36 cellular contexts compared by ENCODE assay signal in genomic region chr14:62632771-62633170, GRCh38.
DNase-seq lines count a peak whose midpoint lies in the region; ATAC-seq, FAIRE-seq and TF ChIP-seq lines count a peak whose summit lies in the region.
"Had no signal": no experiment of that assay in that cellular context is flagged by ENCODE, and none has a peak within 500 bp of the region (broad histone marks: within the 10 kb centered on the region; RNA-seq: fewer than 3 reads in every experiment).

No MANE protein-coding gene starts in this region.

- no peaks in the 10 kb centered on the region for H3K4me1 Mint-ChIP-seq in activated CD4-positive, alpha-beta memory T cell treated with anti-CD3 and anti-CD28 coated beads for 36 hours (ENCODE audit: low read depth)
- H3K4me1 Mint-ChIP-seq: B cell; CD14-positive monocyte; CD4-positive, alpha-beta memory T cell; CD4-positive, CD25-positive, alpha-beta regulatory T cell; CD8-positive, alpha-beta memory T cell had no signal

- TF ChIP-seq EP300 in HepG2 (IDR thresholded peaks at IDR 0.05; ENCODE audit: low read depth in 2 of 2, low read length in 2 of 2) (no peak), HepG2 (CRISPR knock-in tag; IDR thresholded peaks at IDR 0.05; ENCODE audit: borderline replicate concordance) (no peak), esophagus muscularis mucosa (IDR thresholded peaks at IDR 0.05) (no peak)

- no peaks in the 10 kb centered on the region for H3K36me3 ChIP-seq in HepG2 (replicated peaks in 1 of 2; ENCODE audit: control insufficient read depth in 1 of 2, insufficient read depth in 2 of 2, low read length in 2 of 2)
- H3K36me3 ChIP-seq in right lobe of liver, result no peaks in the 10 kb centered on the region
- no peaks in the 10 kb centered on the region for H3K36me3 ChIP-seq in esophagus muscularis mucosa
- H3K36me3 ChIP-seq: BE2C; BLaER1; BLaER1 treated with 17β-estradiol and CSF1 and Interleukin-3, amounts not matched to agents 10 nM and 100 nM had no signal

- TF ChIP-seq CTCF in HepG2 (CRISPR knock-in tag; IDR thresholded peaks at IDR 0.05), result no peak
- no peak for TF ChIP-seq CTCF in right lobe of liver (IDR thresholded peaks at IDR 0.05)
- no peak for TF ChIP-seq CTCF in esophagus muscularis mucosa (IDR thresholded peaks at IDR 0.05)

- no peak overlapping the region for H3K4me3 Mint-ChIP-seq in activated CD4-positive, alpha-beta memory T cell treated with anti-CD3 and anti-CD28 coated beads for 36 hours
- H3K4me3 Mint-ChIP-seq: B cell; CD14-positive monocyte; CD4-positive, alpha-beta T cell; CD4-positive, CD25-positive, alpha-beta regulatory T cell; CD8-positive, alpha-beta memory T cell; CD8-positive, alpha-beta T cell had no signal

- no peak overlapping the region for H3K4me3 ChIP-seq in HepG2 (replicated peaks in 1 of 3; ENCODE audit: insufficient read depth in 1 of 3, low read depth in 2 of 3, low read length in 3 of 3)
- H3K4me3 ChIP-seq in right lobe of liver, result no peak overlapping the region
- H3K4me3 ChIP-seq in esophagus muscularis mucosa, result no peak overlapping the region
- H3K4me3 ChIP-seq: A549; BLaER1; BLaER1 treated with 17β-estradiol and CSF1 and Interleukin-3, amounts not matched to agents 10 nM and 100 nM had no signal

- H3K27ac ChIP-seq in HepG2 (ENCODE audit: extremely low read length, insufficient read depth, low read length) (no peak overlapping the region), right lobe of liver (no peak overlapping the region), esophagus muscularis mucosa (replicated peaks in 1 of 4) (no peak overlapping the region)
- H3K27ac ChIP-seq: 22Rv1; A549; BLaER1; BLaER1 treated with 17β-estradiol and CSF1 and Interleukin-3, amounts not matched to agents 10 nM and 100 nM; C4-2B had no signal

- no peaks in the 10 kb centered on the region for H3K79me2 ChIP-seq in HepG2 (ENCODE audit: insufficient read depth, low read length)

- H3K4me1 ChIP-seq in HepG2 (ENCODE audit: insufficient read depth, low read length) (no peaks in the 10 kb centered on the region), right lobe of liver (no peaks in the 10 kb centered on the region), esophagus muscularis mucosa (no peaks in the 10 kb centered on the region)
- H3K4me1 ChIP-seq: A549; BLaER1; BLaER1 treated with 17β-estradiol and CSF1 and Interleukin-3, amounts not matched to agents 10 nM and 100 nM; Caco-2 had no signal

- no peaks in the 10 kb centered on the region; the same call in 1 of the 2 replicates for H3K9me3 ChIP-seq in HepG2 (ENCODE audit: low read length)
- H3K9me3 ChIP-seq in right lobe of liver, result no peaks in the 10 kb centered on the region
- H3K9me3 ChIP-seq in esophagus muscularis mucosa, result peaks cover 0 to 4% (median 0%) of the 10 kb centered on the region in 4 donors
- H3K9me3 ChIP-seq: A549; BE2C; BLaER1; BLaER1 treated with 17β-estradiol and CSF1 and Interleukin-3, amounts not matched to agents 10 nM and 100 nM had no signal

- no peak for FAIRE-seq in HepG2 (lab: Jason Lieb, UNC)
- peak; percentile 93 for FAIRE-seq in HTR-8/SVneo (lab: Jason Lieb, UNC)
- FAIRE-seq: A204.1, A549, D721Med had no signal

- no TSS peak for BruUV-seq in HepG2 (replicated peaks; lab: Mats Ljungman, UMichigan)

- no peaks in the 10 kb centered on the region for H3K27me3 ChIP-seq in HepG2 (ENCODE audit: control insufficient read depth in 1 of 2, insufficient read depth in 2 of 2, low read length in 2 of 2)
- no peaks in the 10 kb centered on the region for H3K27me3 ChIP-seq in right lobe of liver
- H3K27me3 ChIP-seq in esophagus muscularis mucosa, result no peaks in the 10 kb centered on the region
- H3K27me3 ChIP-seq: BE2C; BLaER1; BLaER1 treated with 17β-estradiol and CSF1 and Interleukin-3, amounts not matched to agents 10 nM and 100 nM had no signal

- ATAC-seq in HepG2, result no peak
- no peak for ATAC-seq in right lobe of liver
- ATAC-seq: A549; CD8-positive, alpha-beta T cell had no signal

- H3K27ac Mint-ChIP-seq in activated CD4-positive, alpha-beta memory T cell treated with anti-CD3 and anti-CD28 coated beads for 36 hours, result no peak overlapping the region
- H3K27ac Mint-ChIP-seq: B cell; CD14-positive monocyte; CD4-positive, alpha-beta T cell; CD8-positive, alpha-beta memory T cell; CD8-positive, alpha-beta T cell had no signal

- H3K4me2 ChIP-seq in HepG2 (ENCODE audit: low read depth, low read length), result no peak overlapping the region
- H3K4me2 ChIP-seq: A549; BLaER1; BLaER1 treated with 17β-estradiol and CSF1 and Interleukin-3, amounts not matched to agents 10 nM and 100 nM had no signal

- WGBS in HepG2 (ENCODE audit: low lambda C conversion rate), result 24% methylated on average over 4 of the region's 4 CpGs
- WGBS in right lobe of liver (ENCODE audit: insufficient coverage, low coverage, low lambda C conversion rate, missing lambda C conversion rate), result 76% methylated on average over 4 of the region's 4 CpGs
- WGBS in esophagus muscularis mucosa, result 88% methylated on average over 4 of the region's 4 CpGs

- no peak for TF ChIP-seq RAD21 in HepG2 (CRISPR knock-in tag; IDR thresholded peaks at IDR 0.05)

- DNase-seq in HepG2 (ENCODE audit: low spot score), result no peak
- DNase-seq in right lobe of liver, result no peak
- DNase-seq in HEK293T (ENCODE audit: extremely low spot score), result no peak
- DNase-seq in HTR-8/SVneo (ENCODE audit: insufficient read length, low spot score), result no peak
- DNase-seq in esophagus muscularis mucosa (ENCODE audit: extremely low spot score), result peak; percentile 55
- no peak for DNase-seq in DMS53 (lab: John Stamatoyannopoulos, UW)
- no peak for DNase-seq in activated CD4-positive, alpha-beta memory T cell treated with anti-CD3 and anti-CD28 coated beads for 36 hours
- no peak for DNase-seq in NCI-H2227 (lab: John Stamatoyannopoulos, UW; ENCODE audit: unreplicated experiment)
- DNase-seq: 8988T; ACHN; AML-193; BE2C; C1 segment of cervical spinal cord; Caco-2; Calu3; CD4-positive, alpha-beta memory T cell; CD4-positive, alpha-beta T cell; CD4-positive, CD25-positive, alpha-beta regulatory T cell; CD8-positive, alpha-beta memory T cell; CD8-positive, alpha-beta T cell; COR-L47; DMS 273 treated with DMSO at 0.1 percent for 48 hours; DMS153; DMS79; DMS79 treated with DMSO at 0.1 percent for 48 hours; DND-41; EL had no signal

- no peak overlapping the region for H3K9ac ChIP-seq in HepG2 (ENCODE audit: insufficient read depth, low read depth, low read length)
- H3K9ac ChIP-seq: BLaER1; BLaER1 treated with 17β-estradiol and CSF1 and Interleukin-3, amounts not matched to agents 10 nM and 100 nM had no signal

- in situ Hi-C loops in HepG2 (cut with HindIII; ENCODE audit: extremely low pct_ligation_motif_present, low pct_unique_long_range_greater_than_20kb), result no loop called here

- intact Hi-C loops in HepG2 (cut with micrococcal nuclease; ENCODE audit: unreplicated experiment), result no loop called here
- intact Hi-C loops in right lobe of liver (cut with DNase I), result no loop called here
- intact Hi-C loops in esophagus muscularis mucosa (cut with DNase I), result no loop called here
- intact Hi-C loops in activated CD4-positive, alpha-beta memory T cell treated with anti-CD3 and anti-CD28 coated beads for 36 hours (cut with micrococcal nuclease), result no loop called here

- no peaks in the 10 kb centered on the region for H4K20me1 ChIP-seq in HepG2 (ENCODE audit: insufficient read depth, low read length)
- H4K20me1 ChIP-seq: BLaER1; BLaER1 treated with 17β-estradiol and CSF1 and Interleukin-3, amounts not matched to agents 10 nM and 100 nM had no signal

- POLR2A ChIA-PET in HepG2 (lab: Yijun Ruan, JAX), result no interaction called here
- POLR2A ChIA-PET in HEK293T (lab: Yijun Ruan, JAX), result no interaction called here
- POLR2A ChIA-PET in activated CD4-positive, alpha-beta memory T cell treated with anti-CD3 and anti-CD28 coated beads for 36 hours (lab: Charles Lee), result no interaction called here

- TF ChIP-seq POLR2A in HepG2 (IDR thresholded peaks at IDR 0.05; ENCODE audit: insufficient read depth in 1 of 2, low read depth in 2 of 2, low read length in 2 of 2) (no peak), right lobe of liver (IDR thresholded peaks at IDR 0.05) (no peak), esophagus muscularis mucosa (IDR thresholded peaks at IDR 0.05; ENCODE audit: low read depth) (no peak)

- H3K27me3 Mint-ChIP-seq in activated CD4-positive, alpha-beta memory T cell treated with anti-CD3 and anti-CD28 coated beads for 36 hours, result no peaks in the 10 kb centered on the region
- H3K27me3 Mint-ChIP-seq: B cell; CD4-positive, alpha-beta memory T cell; CD4-positive, alpha-beta T cell; CD8-positive, alpha-beta memory T cell had no signal

- CTCF ChIA-PET in HepG2 (lab: Yijun Ruan, JAX; ENCODE audit: low intra/inter-chr PET ratio, low total read pairs), result no interaction called here
- CTCF ChIA-PET in HEK293T (lab: Yijun Ruan, JAX), result interaction anchor here (0.6 kb wide), 1 partner anchor 58 kb away, joined by 4 read pairs; no protein-coding TSS in a partner anchor
- CTCF ChIA-PET in activated CD4-positive, alpha-beta memory T cell treated with anti-CD3 and anti-CD28 coated beads for 36 hours (lab: Charles Lee), result no interaction called here

- no peaks in the 10 kb centered on the region for H3K9me3 Mint-ChIP-seq in activated CD4-positive, alpha-beta memory T cell treated with anti-CD3 and anti-CD28 coated beads for 36 hours

- no peak overlapping the region for H2AFZ ChIP-seq in HepG2 (ENCODE audit: low read length)

- no peaks in the 10 kb centered on the region for H3K36me3 Mint-ChIP-seq in activated CD4-positive, alpha-beta memory T cell treated with anti-CD3 and anti-CD28 coated beads for 36 hours
- H3K36me3 Mint-ChIP-seq: CD14-positive monocyte; CD4-positive, alpha-beta memory T cell; CD4-positive, CD25-positive, alpha-beta regulatory T cell; CD8-positive, alpha-beta memory T cell; CD8-positive, alpha-beta T cell had no signal

TF ChIP-seq in HepG2, 621 proteins besides CTCF, POLR2A, EP300 and RAD21 (continues in another document):
- TF ChIP-seq ZNF253 (CRISPR knock-in tag; IDR thresholded peaks at IDR 0.05; ENCODE audit: borderline replicate concordance), result no peak

TF ChIP-seq in HEK293T, 16 proteins besides CTCF, POLR2A, EP300 and RAD21:
- TF ChIP-seq ELF4 (IDR thresholded peaks at IDR 0.05) (peak; percentile 73; the same call in 1 of the 2 replicates), LEF1 (IDR thresholded peaks at IDR 0.05; ENCODE audit: borderline replicate concordance) (no peak)
